In genomic region chr10:88851706-88852105, GRCh38 we compare ENCODE assay signal across 8 cellular contexts. TPM values are rescaled to one million over a fixed set of nuclear protein-coding genes. Genes with fewer than 3 reads are reported as not detected.
DNase-seq lines count a peak whose midpoint lies in the region; ATAC-seq, FAIRE-seq and TF ChIP-seq lines count a peak whose summit lies in the region.

Gene ANKRD22, minus strand, starts transcription at chr10:88851844. Its CDS starts 237 bp downstream, at chr10:88851607.

- H3K27ac ChIP-seq in osteoblast (ENCODE audit: low read depth, low read length): no peak within 1 kb of the TSS

- peak within 1 kb of the TSS; percentile 58 for H2AFZ ChIP-seq in osteoblast (ENCODE audit: low read length)

- FAIRE-seq in GM12892 (lab: Jason Lieb, UNC): peak; percentile 85

- H4K20me1 ChIP-seq in osteoblast (ENCODE audit: insufficient read depth, low read length): no peaks in the 10 kb centered on the region

- H3K27ac Mint-ChIP-seq in endothelial cell (ENCODE audit: unreplicated experiment): no peak within 1 kb of the TSS

- no peaks in the 10 kb centered on the region for H3K79me2 ChIP-seq in osteoblast (ENCODE audit: insufficient read depth, low read length)

- H3K4me3 Mint-ChIP-seq in endothelial cell (ENCODE audit: unreplicated experiment): no peak within 1 kb of the TSS

- no peak for TF ChIP-seq POLR2A in GM12892 (IDR thresholded peaks at IDR 0.05; ENCODE audit: low read depth, low read length)

- DNase-seq in GM12892 (ENCODE audit: insufficient read length) (no peak), NCI-H69 (lab: John Stamatoyannopoulos, UW) (peak; percentile 80), osteoblast (ENCODE audit: insufficient read length, low spot score, missing footprints) (peak; percentile 82), endothelial cell (ENCODE audit: low spot score) (no peak)
- no peak for DNase-seq in activated CD4-positive, CD25-positive, alpha-beta regulatory T cell treated with anti-CD3 and anti-CD28 coated beads, Interleukin-2, amount 50 U/mL, for 72 hours

- no peaks in the 10 kb centered on the region for H3K9me3 Mint-ChIP-seq in endothelial cell (ENCODE audit: unreplicated experiment)

- H3K4me3 ChIP-seq in osteoblast (ENCODE audit: insufficient read depth, low read length): no peak within 1 kb of the TSS

- H3K9me3 ChIP-seq in osteoblast (ENCODE audit: low read depth, low read length): no peaks in the 10 kb centered on the region

- no peak for TF ChIP-seq CTCF in osteoblast (IDR thresholded peaks at IDR 0.05; ENCODE audit: extremely low read depth, low read depth, low read length)
- TF ChIP-seq CTCF in endothelial cell (IDR thresholded peaks at IDR 0.05; ENCODE audit: unreplicated experiment): no peak

- no peaks in the 10 kb centered on the region for H3K4me1 Mint-ChIP-seq in endothelial cell (ENCODE audit: unreplicated experiment)

- peaks cover 19% of the 10 kb centered on the region for H3K4me1 ChIP-seq in osteoblast (ENCODE audit: insufficient read depth, low read length)

- peak; percentile 99 for ATAC-seq in esophagus mucosa
- ATAC-seq in GM18861 (IDR thresholded peaks at IDR 0.05; ENCODE audit: unreplicated experiment): no peak
- ATAC-seq in HG03025 (IDR thresholded peaks at IDR 0.05; ENCODE audit: low FRiP score, unreplicated experiment): no peak

- no peaks in the 10 kb centered on the region for H3K36me3 Mint-ChIP-seq in endothelial cell (ENCODE audit: low read depth, unreplicated experiment)

- no peaks in the 10 kb centered on the region for H3K27me3 ChIP-seq in osteoblast (ENCODE audit: insufficient read depth, low read length)

- no peaks in the 10 kb centered on the region for H3K36me3 ChIP-seq in osteoblast (ENCODE audit: insufficient read depth, low read length)

- no peaks in the 10 kb centered on the region for H3K27me3 Mint-ChIP-seq in endothelial cell (ENCODE audit: unreplicated experiment)

- peak within 1 kb of the TSS; percentile 1 for H3K4me2 ChIP-seq in osteoblast (ENCODE audit: insufficient read depth, low read length)

RNA-seq across cellular contexts. Expression of gene ANKRD22, which starts in this region (rescaled TPM):
- 0.38 TPM for polyA plus RNA-seq in GM12892 (2012; ENCODE audit: missing spikeins)
- 32.9 TPM for total RNA-seq in esophagus mucosa
- under 0.01 TPM in 2 replicates for total RNA-seq in osteoblast
- not detected for total RNA-seq in endothelial cell (ENCODE audit: unreplicated experiment)

Comparison
In these comparisons a context has a peak if more than half of its experiments do, and no peak if none do; other contexts are left out.
1. RNA of gene ANKRD22 (total RNA-seq): 32.9 TPM in esophagus mucosa (single experiment); under 0.01 TPM in osteoblast and not detected in endothelial cell (single experiment); every median in the first group is over 10 times any median in the second.
2. Peak in DNase-seq and H3K4me2 ChIP-seq in osteoblast; RNA of the gene not detected or under 1 TPM.